Comparison of ENCODE assay signal across 31 cellular contexts in the genomic region with DNA sequence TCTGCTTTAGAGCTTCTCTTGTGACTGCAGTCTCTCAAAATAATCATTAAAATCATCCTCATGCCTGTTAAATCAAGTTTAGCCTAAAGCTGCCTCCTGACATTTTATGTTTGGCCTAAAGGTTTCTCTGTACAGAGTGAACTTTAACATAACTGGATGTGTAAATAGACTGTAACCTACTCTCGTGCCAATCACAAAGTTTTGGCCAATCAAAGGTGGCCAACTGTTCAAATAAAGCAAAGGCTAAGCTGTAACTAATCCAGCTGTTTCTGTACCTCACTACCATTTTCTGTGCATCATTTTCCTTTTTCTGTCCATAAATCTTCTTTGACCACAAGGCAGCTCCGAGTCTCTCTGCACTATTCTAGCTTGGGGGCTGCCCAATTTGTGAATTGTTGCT.
"Had no signal": no experiment of that assay in that cellular context is flagged by ENCODE, and none has a peak within 500 bp of the region (broad histone marks: within the 10 kb centered on the region; RNA-seq: fewer than 3 reads in every experiment).

No MANE protein-coding gene starts in this region.

- H3K36me3 Mint-ChIP-seq: activated CD4-positive, alpha-beta memory T cell treated with anti-CD3 and anti-CD28 coated beads for 36 hours; activated naive CD4-positive, alpha-beta T cell treated with anti-CD3 and anti-CD28 coated beads, Interleukin-2, amount 50 U/mL, for 72 hours; T-cell had no signal

- H3K4me3 ChIP-seq: cardiac muscle cell, SK-N-MC had no signal

- DNase-seq: activated CD4-positive, alpha-beta memory T cell treated with anti-CD3 and anti-CD28 coated beads for 36 hours; activated CD4-positive, alpha-beta T cell treated with anti-CD3 and anti-CD28 coated beads, Interleukin-2, amount 10 ng/mL, durations not matched to agents 7 days and 5 days; activated CD4-positive, CD25-positive, alpha-beta regulatory T cell; activated CD8-positive, alpha-beta memory T cell treated with anti-CD3 and anti-CD28 coated beads for 24 hours; activated effector memory CD4-positive, alpha-beta T cell treated with anti-CD3 and anti-CD28 coated beads, Interleukin-2, amount 50 U/mL, for 16 hours; activated naive CD4-positive, alpha-beta T cell treated with Interleukin-2 at 50 U/mL for 16 hours; activated naive CD8-positive, alpha-beta T cell treated with anti-CD3 and anti-CD28 coated beads, Interleukin-2, amount 50 U/mL, for 24 hours; activated T-cell treated with anti-CD3 and anti-CD28 coated beads, Interleukin-2, amount 50 U/mL, for 4 hours; amniotic stem cell; brain microvascular endothelial cell; Karpas-422; NCI-H1048; NCI-H146; NCI-H1930; NCI-H2107; NCI-H2171 treated with DMSO at 0.1 percent for 48 hours; NCI-H226; NCI-H510A; NCI-H526 treated with DMSO at 0.1 percent for 48 hours; NK-92 treated with Interleukin-12 subunit alpha and Interleukin-12 subunit beta, amount 100 ng/mL, for 24 hours; OCI-M1; RPMI8226; T-cell; T-helper 2 cell; T1000 had no signal

- H3K9me3 Mint-ChIP-seq: activated CD4-positive, alpha-beta memory T cell treated with anti-CD3 and anti-CD28 coated beads for 36 hours; activated CD4-positive, alpha-beta T cell treated with anti-CD3 and anti-CD28 coated beads, Interleukin-2, amount 10 ng/mL, durations not matched to agents 7 days and 5 days; activated naive CD4-positive, alpha-beta T cell treated with anti-CD3 and anti-CD28 coated beads, Interleukin-2, amount 50 U/mL, for 72 hours; activated naive CD8-positive, alpha-beta T cell treated with anti-CD3 and anti-CD28 coated beads, Interleukin-2, amount 50 U/mL, for 24 hours; activated T-cell treated with anti-CD3 and anti-CD28 coated beads, Interleukin-2, amount 50 U/mL, for 4 hours had no signal

- H3K27ac Mint-ChIP-seq: activated CD4-positive, alpha-beta memory T cell treated with anti-CD3 and anti-CD28 coated beads for 36 hours; activated CD4-positive, alpha-beta T cell treated with anti-CD3 and anti-CD28 coated beads, Interleukin-2, amount 10 ng/mL, durations not matched to agents 7 days and 5 days; activated naive CD4-positive, alpha-beta T cell treated with anti-CD3 and anti-CD28 coated beads, Interleukin-2, amount 50 U/mL, for 72 hours; activated naive CD8-positive, alpha-beta T cell treated with anti-CD3 and anti-CD28 coated beads, Interleukin-2, amount 50 U/mL, for 24 hours; T-cell had no signal

- H3K27me3 ChIP-seq: brain microvascular endothelial cell, cardiac muscle cell had no signal

- H3K4me1 Mint-ChIP-seq: activated CD4-positive, alpha-beta T cell treated with anti-CD3 and anti-CD28 coated beads, Interleukin-2, amount 10 ng/mL, durations not matched to agents 7 days and 5 days; activated naive CD8-positive, alpha-beta T cell treated with anti-CD3 and anti-CD28 coated beads, Interleukin-2, amount 50 U/mL, for 24 hours; T-cell had no signal

- H3K27ac ChIP-seq: brain microvascular endothelial cell, cardiac muscle cell, SK-N-MC, VCaP had no signal

- H3K36me3 ChIP-seq: brain microvascular endothelial cell, cardiac muscle cell had no signal

- H3K4me3 Mint-ChIP-seq: activated CD4-positive, alpha-beta memory T cell treated with anti-CD3 and anti-CD28 coated beads for 36 hours; activated CD4-positive, alpha-beta T cell treated with anti-CD3 and anti-CD28 coated beads, Interleukin-2, amount 10 ng/mL, durations not matched to agents 7 days and 5 days; activated naive CD8-positive, alpha-beta T cell treated with anti-CD3 and anti-CD28 coated beads, Interleukin-2, amount 50 U/mL, for 24 hours; activated T-cell treated with anti-CD3 and anti-CD28 coated beads, Interleukin-2, amount 50 U/mL, for 4 hours; T-cell had no signal

- H3K27me3 Mint-ChIP-seq: activated naive CD8-positive, alpha-beta T cell treated with anti-CD3 and anti-CD28 coated beads, Interleukin-2, amount 50 U/mL, for 24 hours had no signal

- ATAC-seq: activated naive CD4-positive, alpha-beta T cell treated with anti-CD3 and anti-CD28 coated beads, Interleukin-2, amount 50 U/mL, for 72 hours; activated naive CD8-positive, alpha-beta T cell treated with anti-CD3 and anti-CD28 coated beads, Interleukin-2, amount 50 U/mL, for 24 hours; activated T-cell treated with anti-CD3 and anti-CD28 coated beads, Interleukin-2, amount 50 U/mL, for 4 hours; Panc1; Right ventricle myocardium inferior; T-cell had no signal
